ENCODE assay signal across 10 cellular contexts in genomic region chr1:92487078-92487605, GRCh38. TPM values are rescaled to one million over a fixed set of nuclear protein-coding genes. Genes with fewer than 3 reads are reported as not detected.
DNase-seq lines count a peak whose midpoint lies in the region; ATAC-seq and TF ChIP-seq lines count a peak whose summit lies in the region.
"Had no signal": no experiment of that assay in that cellular context is flagged by ENCODE, and none has a peak within 500 bp of the region (broad histone marks: within the 10 kb centered on the region; RNA-seq: fewer than 3 reads in every experiment).

No MANE protein-coding gene starts in this region.

- H2BK15ac ChIP-seq in mesendoderm (replicated peaks; ENCODE audit: low read depth) = no peak overlapping the region

- DNase-seq in heart right ventricle (no peak), Right ventricle myocardium inferior (ENCODE audit: missing footprints) (no peak), mesendoderm (no peak), NCI-H1092 (lab: John Stamatoyannopoulos, UW) (no peak), DMS114 treated with DMSO at 0.1 percent for 48 hours (lab: John Stamatoyannopoulos, UW; ENCODE audit: unreplicated experiment) (no peak), NCI-H146 (lab: John Stamatoyannopoulos, UW) (no peak)
- DNase-seq in activated naive CD8-positive, alpha-beta T cell treated with anti-CD3 and anti-CD28 coated beads for 36 hours = no peak
- DNase-seq: NCI-H1694 had no signal

- H3K4me1 ChIP-seq in heart right ventricle (peaks cover 25 to 49% (median 43%) of the 10 kb centered on the region in 9 donors), mesendoderm (ENCODE audit: control insufficient read depth, low read depth, low read length) (peaks cover 3% of the 10 kb centered on the region), urinary bladder (ENCODE audit: insufficient read depth) (peaks cover 4% of the 10 kb centered on the region)

- H3K18ac ChIP-seq in mesendoderm (ENCODE audit: low read length) = no peak overlapping the region

- H2BK120ac ChIP-seq in mesendoderm (ENCODE audit: low read depth, low read length) = no peak overlapping the region

- H3K36me3 ChIP-seq in heart right ventricle (no peaks in the 10 kb centered on the region), mesendoderm (ENCODE audit: control insufficient read depth, insufficient read depth, low read length) (no peaks in the 10 kb centered on the region), urinary bladder (ENCODE audit: insufficient read depth) (no peaks in the 10 kb centered on the region)
- H3K36me3 ChIP-seq: gastroesophageal sphincter had no signal

- no peak overlapping the region for H3K56ac ChIP-seq in mesendoderm (ENCODE audit: low read length)

- H3K23ac ChIP-seq in mesendoderm (ENCODE audit: low read length) = no peak overlapping the region

- no peak overlapping the region for H4K8ac ChIP-seq in mesendoderm (ENCODE audit: low read depth, low read length)

- peaks cover 39% of the 10 kb centered on the region for H3K36me3 Mint-ChIP-seq in activated naive CD8-positive, alpha-beta T cell treated with anti-CD3 and anti-CD28 coated beads for 36 hours

- no peak overlapping the region for H2BK5ac ChIP-seq in mesendoderm (ENCODE audit: low read length)

- H3K9me3 Mint-ChIP-seq in activated naive CD8-positive, alpha-beta T cell treated with anti-CD3 and anti-CD28 coated beads for 36 hours = no peaks in the 10 kb centered on the region

- WGBS in heart right ventricle, 2 donors = 59 to 65% methylated on average over 7 of the region's 7 CpGs
- WGBS in mesendoderm (ENCODE audit: extremely low coverage, insufficient coverage, low lambda C conversion rate) = no CpG with 5 or more reads among the region's 7 CpGs
- 66% methylated on average over 7 of the region's 7 CpGs for WGBS in urinary bladder

- H3K27me3 ChIP-seq in heart right ventricle (peaks cover 33 to 74% (median 64%) of the 10 kb centered on the region in 7 donors), mesendoderm (ENCODE audit: insufficient read depth, low read length, poor library complexity) (peaks cover 53% of the 10 kb centered on the region)

- H3K4me3 ChIP-seq in heart right ventricle (peak overlapping the region; percentile 40 to 70 (median 56)), mesendoderm (ENCODE audit: low read length) (no peak overlapping the region), urinary bladder (ENCODE audit: low read depth, low read length) (peak overlapping the region; percentile 58)

- H3K79me2 ChIP-seq in mesendoderm (ENCODE audit: control insufficient read depth, insufficient read depth, low read length) = no peaks in the 10 kb centered on the region

- H3K4me3 Mint-ChIP-seq in activated naive CD8-positive, alpha-beta T cell treated with anti-CD3 and anti-CD28 coated beads for 36 hours = peak overlapping the region; percentile 81

- no peaks in the 10 kb centered on the region for H3K9me3 ChIP-seq in heart right ventricle
- H3K9me3 ChIP-seq: gastroesophageal sphincter had no signal

- intact Hi-C loops in heart right ventricle (cut with DNase I) = loop anchor here in 1 of 10 donors (10.0 kb wide), 1 partner anchor 98 kb away; no protein-coding TSS in a partner anchor
- intact Hi-C loops in Right ventricle myocardium inferior (cut with DNase I) = no loop called here

- H3K27ac ChIP-seq in heart right ventricle (peak overlapping the region in 1 of 10 donors; percentile 84), mesendoderm (ENCODE audit: low read depth, low read length) (no peak overlapping the region), urinary bladder (ENCODE audit: low read depth) (no peak overlapping the region)

- H3K4me1 Mint-ChIP-seq in activated naive CD8-positive, alpha-beta T cell treated with anti-CD3 and anti-CD28 coated beads for 36 hours = peaks cover 20% of the 10 kb centered on the region

- H3K4ac ChIP-seq in mesendoderm (ENCODE audit: low read depth, low read length) = no peak overlapping the region

- no peak overlapping the region for H3K9ac ChIP-seq in mesendoderm (ENCODE audit: low read length)

- peak overlapping the region; percentile 66 for H3K4me2 ChIP-seq in mesendoderm (ENCODE audit: low read length)

- peak overlapping the region; percentile 88 for H3K27ac Mint-ChIP-seq in activated naive CD8-positive, alpha-beta T cell treated with anti-CD3 and anti-CD28 coated beads for 36 hours

- H2AK5ac ChIP-seq in mesendoderm (ENCODE audit: low read length) = no peak overlapping the region

- peaks cover 6% of the 10 kb centered on the region for H3K27me3 Mint-ChIP-seq in activated naive CD8-positive, alpha-beta T cell treated with anti-CD3 and anti-CD28 coated beads for 36 hours

- TF ChIP-seq CTCF in heart right ventricle (IDR thresholded peaks at IDR 0.05) = no peak

- H4K5ac ChIP-seq in mesendoderm (ENCODE audit: low read length) = no peak overlapping the region

- ATAC-seq in heart right ventricle (no peak), Right ventricle myocardium inferior (no peak)
- ATAC-seq: gastroesophageal sphincter had no signal

- H3K79me1 ChIP-seq in mesendoderm (ENCODE audit: low read length) = no peaks in the 10 kb centered on the region

RNA-seq across cellular contexts. Expression of gene GFI1, which starts 0.4 kb away (rescaled TPM):
- total RNA-seq in heart right ventricle = 1 to 10 TPM in 1 of 10 donors, under 1 TPM in 6, not detected in 3; 0.10 to 1.3 (median 0.18) TPM
- under 1 TPM; 0.09 to 0.15 TPM for polyA plus RNA-seq in heart right ventricle
- 0.08 TPM for total RNA-seq in Right ventricle myocardium inferior
- total RNA-seq in activated naive CD8-positive, alpha-beta T cell treated with anti-CD3 and anti-CD28 coated beads for 36 hours = 10 to 100 TPM; 79.7 to 85.0 TPM
- polyA plus RNA-seq in mesendoderm (2013, experiment 1 of 2) = 0.08 TPM
- polyA plus RNA-seq in mesendoderm (2013, experiment 2 of 2) = 0.13 TPM
- total RNA-seq in urinary bladder = 0.63 TPM
- 0.60 TPM for polyA plus RNA-seq in urinary bladder

Comparison
In these comparisons a context has a peak if more than half of its experiments do, and no peak if none do; other contexts are left out.
1. RNA of gene GFI1, which starts 0.4 kb away (total RNA-seq): 79.7 to 85.0 TPM in activated naive CD8-positive, alpha-beta T cell treated with anti-CD3 and anti-CD28 coated beads for 36 hours; 0.63 TPM in urinary bladder (single experiment), 0.10 to 1.3 TPM in heart right ventricle and 0.08 TPM in Right ventricle myocardium inferior (single experiment); every median in the first group is over 10 times any median in the second.